In genomic region chr5:52132053-52132452, GRCh38 we compare ENCODE assay signal across 24 cellular contexts.
"Had no signal": no experiment of that assay in that cellular context is flagged by ENCODE, and none has a peak within 500 bp of the region (broad histone marks: within the 10 kb centered on the region; RNA-seq: fewer than 3 reads in every experiment).

No MANE protein-coding gene starts in this region.

- H3K27me3 Mint-ChIP-seq: activated CD8-positive, alpha-beta memory T cell treated with anti-CD3 and anti-CD28 coated beads, Interleukin-2, amount 10 ng/mL, durations not matched to agents 7 days and 5 days; activated naive CD4-positive, alpha-beta T cell treated with anti-CD3 and anti-CD28 coated beads, Interleukin-2, amount 50 U/mL, for 24 hours; activated T-cell treated with anti-CD3 and anti-CD28 coated beads, Interleukin-2, amount 50 U/mL, for 24 hours had no signal

- ATAC-seq: activated CD8-positive, alpha-beta memory T cell treated with anti-CD3 and anti-CD28 coated beads, Interleukin-2, amount 10 ng/mL, durations not matched to agents 7 days and 5 days; Right ventricle myocardium inferior; WTC11 had no signal

- H3K4me3 Mint-ChIP-seq: activated CD8-positive, alpha-beta memory T cell treated with anti-CD3 and anti-CD28 coated beads, Interleukin-2, amount 10 ng/mL, durations not matched to agents 7 days and 5 days; activated naive CD4-positive, alpha-beta T cell treated with anti-CD3 and anti-CD28 coated beads, Interleukin-2, amount 50 U/mL, for 24 hours; activated T-cell treated with anti-CD3 and anti-CD28 coated beads, Interleukin-2, amount 50 U/mL, for 24 hours; activated T-helper 1 cell treated with anti-CD3 and anti-CD28 coated beads, Interleukin-12 subunit alpha, Interleukin-12 subunit beta, Interleukin-2, Interleukin-4 antibody, amounts not matched to agents 30 ng/mL and 10 ng/mL and 1 ng/mL, durations not matched to agents 14 hours and 24 hours and 36 hours; T-helper 1 cell treated with Interleukin-12 subunit alpha and Interleukin-12 subunit beta and Interleukin-4 antibody, amounts not matched to agents 30 μg/mL and 1 μg/mL, for 36 hours; WTC11 had no signal

- H3K9me3 Mint-ChIP-seq: activated naive CD4-positive, alpha-beta T cell treated with anti-CD3 and anti-CD28 coated beads, Interleukin-2, amount 50 U/mL, for 24 hours; activated T-helper 1 cell treated with anti-CD3 and anti-CD28 coated beads, Interleukin-12 subunit alpha, Interleukin-12 subunit beta, Interleukin-2, Interleukin-4 antibody, amounts not matched to agents 30 ng/mL and 10 ng/mL and 1 ng/mL, durations not matched to agents 14 hours and 24 hours and 36 hours; T-helper 1 cell treated with Interleukin-12 subunit alpha and Interleukin-12 subunit beta and Interleukin-4 antibody, amounts not matched to agents 30 μg/mL and 1 μg/mL, for 36 hours had no signal

- H3K27ac Mint-ChIP-seq: activated CD8-positive, alpha-beta memory T cell treated with anti-CD3 and anti-CD28 coated beads, Interleukin-2, amount 10 ng/mL, durations not matched to agents 7 days and 5 days; activated naive CD4-positive, alpha-beta T cell treated with anti-CD3 and anti-CD28 coated beads, Interleukin-2, amount 50 U/mL, for 24 hours; activated T-cell treated with anti-CD3 and anti-CD28 coated beads, Interleukin-2, amount 50 U/mL, for 24 hours; activated T-helper 1 cell treated with anti-CD3 and anti-CD28 coated beads, Interleukin-12 subunit alpha, Interleukin-12 subunit beta, Interleukin-2, Interleukin-4 antibody, amounts not matched to agents 30 ng/mL and 10 ng/mL and 1 ng/mL, durations not matched to agents 14 hours and 24 hours and 36 hours; T-helper 1 cell treated with Interleukin-12 subunit alpha and Interleukin-12 subunit beta and Interleukin-4 antibody, amounts not matched to agents 30 μg/mL and 1 μg/mL, for 36 hours; WTC11 had no signal

- H3K27ac ChIP-seq: breast epithelium, KMS-11 had no signal

- H3K36me3 Mint-ChIP-seq: activated CD8-positive, alpha-beta memory T cell treated with anti-CD3 and anti-CD28 coated beads, Interleukin-2, amount 10 ng/mL, durations not matched to agents 7 days and 5 days; activated naive CD4-positive, alpha-beta T cell treated with anti-CD3 and anti-CD28 coated beads, Interleukin-2, amount 50 U/mL, for 24 hours; WTC11 had no signal

- H3K4me1 Mint-ChIP-seq: activated CD8-positive, alpha-beta memory T cell treated with anti-CD3 and anti-CD28 coated beads, Interleukin-2, amount 10 ng/mL, durations not matched to agents 7 days and 5 days; activated naive CD4-positive, alpha-beta T cell treated with anti-CD3 and anti-CD28 coated beads, Interleukin-2, amount 50 U/mL, for 24 hours; WTC11 had no signal

- DNase-seq: activated CD4-positive, alpha-beta T cell treated with anti-CD3 and anti-CD28 coated beads for 48 hours; activated CD4-positive, alpha-beta T cell treated with anti-CD3 and anti-CD28 coated beads, Interleukin-2, amount 50 U/mL, for 4 hours; activated CD4-positive, CD25-positive, alpha-beta regulatory T cell treated with anti-CD3 and anti-CD28 coated beads, Interleukin-2, amount 50 U/mL, for 72 hours; activated CD8-positive, alpha-beta memory T cell treated with anti-CD3 and anti-CD28 coated beads, Interleukin-2, amount 10 ng/mL, durations not matched to agents 7 days and 5 days; activated effector memory CD4-positive, alpha-beta T cell treated with Interleukin-2 at 50 U/mL for 16 hours; activated naive CD4-positive, alpha-beta T cell; activated T-cell treated with anti-CD3 and anti-CD28 coated beads, Interleukin-2, amount 50 U/mL, for 24 hours; aorta; central memory CD4-positive, alpha-beta T cell; MV-4-11; NCI-H1694 treated with DMSO at 0.1 percent for 48 hours; NCI-H2029 treated with DMSO at 0.1 percent for 48 hours; NCI-H2171; NCI-H2227 treated with DMSO at 0.1 percent for 48 hours; NCI-H446 treated with DMSO at 0.1 percent for 48 hours; NCI-H524 treated with DMSO at 0.1 percent for 48 hours; NCI-H774 had no signal
